11 cellular contexts compared by ENCODE assay signal in the genomic region with DNA sequence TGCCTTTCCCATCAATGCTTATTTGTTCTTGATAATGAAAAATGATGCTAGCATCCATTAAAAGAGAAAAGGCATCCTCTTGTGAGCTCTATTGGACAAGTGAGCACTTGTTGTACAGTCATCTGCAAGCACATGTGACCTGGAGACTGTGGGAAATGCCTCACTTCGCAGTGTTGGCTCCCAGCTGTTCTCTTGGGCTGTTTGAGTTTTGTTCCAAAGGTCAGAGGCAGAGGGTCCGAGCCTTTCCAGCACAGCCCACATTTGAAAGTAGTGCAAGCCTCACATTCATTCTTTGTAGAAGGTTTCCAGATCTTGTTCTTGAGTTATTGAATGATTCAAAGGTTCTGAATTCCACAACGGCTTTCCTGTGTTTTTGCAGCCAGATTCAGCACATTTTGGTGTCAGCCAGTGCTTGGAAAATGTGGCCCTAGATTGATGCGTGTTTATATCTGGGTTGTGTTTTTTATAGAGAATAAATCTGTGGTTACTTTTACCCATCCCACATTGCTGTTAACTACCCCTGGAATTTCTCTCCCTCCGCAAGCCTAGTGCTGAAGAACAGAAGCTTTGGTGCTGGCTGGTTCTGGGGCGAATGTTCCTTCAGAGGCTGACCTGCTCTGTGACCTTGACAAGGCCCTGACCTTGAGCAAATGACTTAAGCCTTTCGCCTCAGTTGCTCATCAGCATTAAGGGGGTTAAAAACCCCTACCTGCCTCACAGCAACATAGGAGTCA. TPM values are rescaled to one million over a fixed set of nuclear protein-coding genes. Genes with fewer than 3 reads are reported as not detected.
DNase-seq lines count a peak whose midpoint lies in the region; ATAC-seq and TF ChIP-seq lines count a peak whose summit lies in the region.
"Had no signal": no experiment of that assay in that cellular context is flagged by ENCODE, and none has a peak within 500 bp of the region (broad histone marks: within the 10 kb centered on the region; RNA-seq: fewer than 3 reads in every experiment).

No MANE protein-coding gene starts in this region.

- ATAC-seq in GM18907 (IDR thresholded peaks at IDR 0.05; ENCODE audit: unreplicated experiment) = no peak
- ATAC-seq: K562 had no signal

- no peaks in the 10 kb centered on the region for H3K36me3 Mint-ChIP-seq in activated CD4-positive, alpha-beta T cell treated with anti-CD3 and anti-CD28 coated beads, Interleukin-2, amount 10 ng/mL, durations not matched to agents 24 days and 14 days (ENCODE audit: low read depth)
- H3K36me3 Mint-ChIP-seq in activated T-cell treated with anti-CD3 and anti-CD28 coated beads, Interleukin-2, amount 50 U/mL, for 24 hours (ENCODE audit: low read depth) = no peaks in the 10 kb centered on the region

- peaks cover 10% of the 10 kb centered on the region for H3K27me3 Mint-ChIP-seq in activated CD4-positive, alpha-beta T cell treated with anti-CD3 and anti-CD28 coated beads, Interleukin-2, amount 10 ng/mL, durations not matched to agents 24 days and 14 days
- H3K27me3 Mint-ChIP-seq in activated T-cell treated with anti-CD3 and anti-CD28 coated beads, Interleukin-2, amount 50 U/mL, for 24 hours = peaks cover 9% of the 10 kb centered on the region
- H3K27me3 Mint-ChIP-seq: central memory CD8-positive, alpha-beta T cell had no signal

- peaks cover 3% of the 10 kb centered on the region for H3K4me1 ChIP-seq in prostate gland (replicated peaks)

- POLR2A ChIA-PET in GM10248 (lab: Yijun Ruan, JAX) = no interaction called here

- H3K4me1 Mint-ChIP-seq in activated CD4-positive, alpha-beta T cell treated with anti-CD3 and anti-CD28 coated beads, Interleukin-2, amount 10 ng/mL, durations not matched to agents 24 days and 14 days = peaks cover 3% of the 10 kb centered on the region
- peaks cover 11% of the 10 kb centered on the region for H3K4me1 Mint-ChIP-seq in activated T-cell treated with anti-CD3 and anti-CD28 coated beads, Interleukin-2, amount 50 U/mL, for 24 hours (ENCODE audit: low read depth)
- H3K4me1 Mint-ChIP-seq: central memory CD8-positive, alpha-beta T cell had no signal

- no peaks in the 10 kb centered on the region for H3K9me3 ChIP-seq in prostate gland

- DNase-seq in H4 (ENCODE audit: low spot score) = peak; percentile 24
- DNase-seq in NCI-H526 treated with DMSO at 0.1 percent for 48 hours (lab: John Stamatoyannopoulos, UW) = peak; percentile 72
- DNase-seq in fibroblast of villous mesenchyme (ENCODE audit: low read depth) = peak; percentile 69
- DNase-seq in prostate gland (ENCODE audit: low spot score) = peak; percentile 65
- no peak for DNase-seq in activated CD4-positive, alpha-beta T cell treated with anti-CD3 and anti-CD28 coated beads, Interleukin-2, amount 10 ng/mL, durations not matched to agents 24 days and 14 days
- no peak for DNase-seq in activated T-cell treated with anti-CD3 and anti-CD28 coated beads, Interleukin-2, amount 50 U/mL, for 24 hours
- DNase-seq in GM10248 (ENCODE audit: extremely low spot score) = no peak
- DNase-seq: GF-D8 had no signal

- no peak overlapping the region for H3K4me3 ChIP-seq in fibroblast of villous mesenchyme (ENCODE audit: low read depth, low read length)
- no peak overlapping the region for H3K4me3 ChIP-seq in prostate gland
- H3K4me3 ChIP-seq: K562 had no signal

- TF ChIP-seq CTCF in fibroblast of villous mesenchyme (IDR thresholded peaks at IDR 0.05; ENCODE audit: insufficient read depth, low read depth, low read length) (no peak), prostate gland (IDR thresholded peaks at IDR 0.05) (no peak), GM10248 (IDR thresholded peaks at IDR 0.05; ENCODE audit: control extremely low read depth, extremely low read depth, low read depth, missing control alignments) (no peak)

- 30% methylated on average over 7 of the region's 7 CpGs for WGBS in prostate gland

- intact Hi-C loops in prostate gland (cut with DNase I) = no loop called here
- intact Hi-C loops in activated CD4-positive, alpha-beta T cell treated with anti-CD3 and anti-CD28 coated beads, Interleukin-2, amount 10 ng/mL, durations not matched to agents 24 days and 14 days (cut with micrococcal nuclease) = no loop called here

- H3K9me3 Mint-ChIP-seq in activated CD4-positive, alpha-beta T cell treated with anti-CD3 and anti-CD28 coated beads, Interleukin-2, amount 10 ng/mL, durations not matched to agents 24 days and 14 days = no peaks in the 10 kb centered on the region
- H3K9me3 Mint-ChIP-seq in activated T-cell treated with anti-CD3 and anti-CD28 coated beads, Interleukin-2, amount 50 U/mL, for 24 hours = no peaks in the 10 kb centered on the region
- H3K9me3 Mint-ChIP-seq: central memory CD8-positive, alpha-beta T cell had no signal

- peak overlapping the region; percentile 25 to 34 for H3K27ac ChIP-seq in prostate gland

- CTCF ChIA-PET in GM10248 (lab: Yijun Ruan, JAX) = interaction anchor here (1.5 to 1.9 kb wide), 2 partner anchors 9 to 30 kb away, joined by 5 to 6 read pairs; no protein-coding TSS in a partner anchor

- H3K27ac Mint-ChIP-seq in activated CD4-positive, alpha-beta T cell treated with anti-CD3 and anti-CD28 coated beads, Interleukin-2, amount 10 ng/mL, durations not matched to agents 24 days and 14 days = no peak overlapping the region
- no peak overlapping the region for H3K27ac Mint-ChIP-seq in activated T-cell treated with anti-CD3 and anti-CD28 coated beads, Interleukin-2, amount 50 U/mL, for 24 hours

- no peaks in the 10 kb centered on the region for H3K36me3 ChIP-seq in prostate gland

- H3K4me3 Mint-ChIP-seq in activated CD4-positive, alpha-beta T cell treated with anti-CD3 and anti-CD28 coated beads, Interleukin-2, amount 10 ng/mL, durations not matched to agents 24 days and 14 days = no peak overlapping the region
- H3K4me3 Mint-ChIP-seq in activated T-cell treated with anti-CD3 and anti-CD28 coated beads, Interleukin-2, amount 50 U/mL, for 24 hours = no peak overlapping the region
- H3K4me3 Mint-ChIP-seq: central memory CD8-positive, alpha-beta T cell had no signal

- no peaks in the 10 kb centered on the region for H3K27me3 ChIP-seq in prostate gland (replicated peaks; ENCODE audit: insufficient read depth)

- no peak for TF ChIP-seq POLR2A in prostate gland (IDR thresholded peaks at IDR 0.05)

RNA-seq across cellular contexts. Expression of a gene that starts 49.8 kb away (rescaled TPM):
- total RNA-seq in H4 (2014; rRNA removed; shearing (Covaris generic)) = not detected in 2 replicates
- total RNA-seq in fibroblast of villous mesenchyme (under 0.01 TPM in 1 of 2 replicates, not detected in the other), prostate gland (100 to 1,000 TPM in 1 of 2 donors, 10 to 100 TPM in 1; 75.7 to 300 TPM)
- 1.4 and 1.5 TPM in 2 replicates for total RNA-seq in activated CD4-positive, alpha-beta T cell treated with anti-CD3 and anti-CD28 coated beads, Interleukin-2, amount 10 ng/mL, durations not matched to agents 24 days and 14 days

RNA-seq across cellular contexts. Expression of a gene that starts 56.5 kb away (rescaled TPM):
- total RNA-seq in H4 (2014; rRNA removed; shearing (Covaris generic)) = 10.6 and 28.7 TPM in 2 replicates
- total RNA-seq in fibroblast of villous mesenchyme (26.4 and 37.1 TPM in 2 replicates), prostate gland (10 to 100 TPM; 13.1 to 28.6 TPM)
- total RNA-seq in activated CD4-positive, alpha-beta T cell treated with anti-CD3 and anti-CD28 coated beads, Interleukin-2, amount 10 ng/mL, durations not matched to agents 24 days and 14 days = 35.6 and 40.0 TPM in 2 replicates

Comparison
In these comparisons a context has a peak if more than half of its experiments do, and no peak if none do; other contexts are left out.
1. DNase-seq: peak in H4 (single experiment), NCI-H526 treated with DMSO at 0.1 percent for 48 hours (single experiment), fibroblast of villous mesenchyme (single experiment) and prostate gland (single experiment); none in activated CD4-positive, alpha-beta T cell treated with anti-CD3 and anti-CD28 coated beads, Interleukin-2, amount 10 ng/mL, durations not matched to agents 24 days and 14 days (single experiment), activated T-cell treated with anti-CD3 and anti-CD28 coated beads, Interleukin-2, amount 50 U/mL, for 24 hours (single experiment) and GM10248 (single experiment).
2. RNA of a gene that starts 49.8 kb away (total RNA-seq): 75.7 to 300 TPM in prostate gland; 1.4 to 1.5 TPM in activated CD4-positive, alpha-beta T cell treated with anti-CD3 and anti-CD28 coated beads, Interleukin-2, amount 10 ng/mL, durations not matched to agents 24 days and 14 days, not detected in H4 and under 0.01 TPM in fibroblast of villous mesenchyme; every median in the first group is over 10 times any median in the second.